Comparison of ENCODE assay signal across 1 cellular context in the genomic region with DNA sequence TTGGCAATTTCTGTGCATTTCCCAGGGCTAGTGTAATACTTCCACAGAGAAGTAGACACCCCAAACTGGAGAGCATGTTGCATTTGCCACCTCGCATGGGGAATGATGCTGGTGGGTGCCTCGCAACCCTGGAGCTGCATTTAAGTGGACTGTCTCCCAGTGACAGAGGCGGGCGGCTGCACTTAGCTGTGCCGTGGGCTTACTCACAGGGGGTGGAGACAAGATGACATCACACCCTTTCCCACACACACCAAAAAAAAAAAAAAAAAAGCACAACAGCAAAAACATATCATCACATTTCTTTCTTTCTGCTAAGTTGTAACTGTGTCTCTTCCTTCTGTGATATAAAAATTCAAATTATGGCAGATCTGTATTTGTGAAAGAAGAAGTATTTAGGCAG.
TF ChIP-seq lines count a peak whose summit lies in the region.

ABI3BP (minus strand) TSS at position 113 of the 400 bp plus-strand sequence; CDS start at position 76, 37 bp downstream.

TF ChIP-seq in GM23338, 12 proteins besides CTCF, POLR2A, EP300 and RAD21 (continued from another document):
- no peak for TF ChIP-seq ZNF462 (CRISPR knock-in tag; IDR thresholded peaks at IDR 0.05)
- no peak for TF ChIP-seq EZH2phosphoT487 (IDR thresholded peaks at IDR 0.05; ENCODE audit: unreplicated experiment)
- no peak for TF ChIP-seq JUNB (IDR thresholded peaks at IDR 0.05; ENCODE audit: unreplicated experiment)
- no peak for TF ChIP-seq STAT1 (IDR thresholded peaks at IDR 0.05; ENCODE audit: unreplicated experiment)
- TF ChIP-seq NANOG (IDR thresholded peaks at IDR 0.05; ENCODE audit: borderline replicate concordance) = no peak
- TF ChIP-seq, protein P1, sequence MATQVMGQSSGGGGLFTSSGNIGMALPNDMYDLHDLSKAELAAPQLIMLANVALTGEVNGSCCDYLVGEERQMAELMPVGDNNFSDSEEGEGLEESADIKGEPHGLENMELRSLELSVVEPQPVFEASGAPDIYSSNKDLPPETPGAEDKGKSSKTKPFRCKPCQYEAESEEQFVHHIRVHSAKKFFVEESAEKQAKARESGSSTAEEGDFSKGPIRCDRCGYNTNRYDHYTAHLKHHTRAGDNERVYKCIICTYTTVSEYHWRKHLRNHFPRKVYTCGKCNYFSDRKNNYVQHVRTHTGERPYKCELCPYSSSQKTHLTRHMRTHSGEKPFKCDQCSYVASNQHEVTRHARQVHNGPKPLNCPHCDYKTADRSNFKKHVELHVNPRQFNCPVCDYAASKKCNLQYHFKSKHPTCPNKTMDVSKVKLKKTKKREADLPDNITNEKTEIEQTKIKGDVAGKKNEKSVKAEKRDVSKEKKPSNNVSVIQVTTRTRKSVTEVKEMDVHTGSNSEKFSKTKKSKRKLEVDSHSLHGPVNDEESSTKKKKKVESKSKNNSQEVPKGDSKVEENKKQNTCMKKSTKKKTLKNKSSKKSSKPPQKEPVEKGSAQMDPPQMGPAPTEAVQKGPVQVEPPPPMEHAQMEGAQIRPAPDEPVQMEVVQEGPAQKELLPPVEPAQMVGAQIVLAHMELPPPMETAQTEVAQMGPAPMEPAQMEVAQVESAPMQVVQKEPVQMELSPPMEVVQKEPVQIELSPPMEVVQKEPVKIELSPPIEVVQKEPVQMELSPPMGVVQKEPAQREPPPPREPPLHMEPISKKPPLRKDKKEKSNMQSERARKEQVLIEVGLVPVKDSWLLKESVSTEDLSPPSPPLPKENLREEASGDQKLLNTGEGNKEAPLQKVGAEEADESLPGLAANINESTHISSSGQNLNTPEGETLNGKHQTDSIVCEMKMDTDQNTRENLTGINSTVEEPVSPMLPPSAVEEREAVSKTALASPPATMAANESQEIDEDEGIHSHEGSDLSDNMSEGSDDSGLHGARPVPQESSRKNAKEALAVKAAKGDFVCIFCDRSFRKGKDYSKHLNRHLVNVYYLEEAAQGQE (IDR thresholded peaks at IDR 0.05; ENCODE audit: unreplicated experiment) = no peak
